In the genomic region with DNA sequence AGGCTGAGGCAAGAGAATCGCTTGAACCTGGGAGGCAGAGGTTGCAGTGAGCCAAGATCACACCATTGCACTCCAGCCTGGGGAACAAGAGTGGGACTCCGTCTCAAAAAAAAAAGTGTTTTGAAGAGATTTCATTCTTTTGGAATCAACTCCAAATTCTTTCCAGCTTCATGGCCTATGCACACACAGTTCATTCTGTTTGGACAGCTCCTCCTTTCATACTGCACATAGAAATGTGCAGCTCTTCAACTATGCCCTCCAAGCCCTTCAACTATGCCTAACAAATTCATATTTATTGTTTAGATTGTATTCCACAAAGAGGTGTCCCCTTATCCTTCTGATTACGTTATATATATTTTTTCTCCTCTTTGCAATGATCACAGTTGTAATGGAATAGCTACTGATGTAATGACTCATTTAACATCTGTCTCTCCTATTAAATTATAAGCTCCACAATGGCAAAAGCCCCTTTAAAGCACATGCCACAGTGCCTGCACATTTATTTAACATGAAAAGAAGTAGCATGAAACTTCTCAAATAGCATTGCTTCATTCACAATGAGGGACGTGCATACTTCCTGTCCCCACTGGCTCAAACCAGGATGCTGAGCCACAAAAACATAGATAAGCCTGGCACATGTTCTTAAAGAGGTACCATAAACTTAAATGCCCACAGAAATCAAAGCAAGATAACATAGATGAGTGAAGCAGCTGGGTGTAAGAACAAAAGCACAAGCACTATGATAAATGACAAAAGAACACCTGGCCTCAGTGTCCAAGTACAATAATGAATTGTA, we compare ENCODE assay signal across 1 cellular context.
TF ChIP-seq lines count a peak whose summit lies in the region.

No MANE protein-coding gene starts in this region.

TF ChIP-seq in GM12878, 131 proteins besides CTCF, POLR2A, EP300 and RAD21 (continued from another document):
- TF ChIP-seq NR2F1 (conservative IDR thresholded peaks at IDR 0.05) (no peak), CEBPB (IDR thresholded peaks at IDR 0.05; ENCODE audit: borderline replicate concordance in 1 of 2, low read depth in 2 of 2, low read length in 2 of 2) (no peak)
- TF ChIP-seq, protein P1, sequence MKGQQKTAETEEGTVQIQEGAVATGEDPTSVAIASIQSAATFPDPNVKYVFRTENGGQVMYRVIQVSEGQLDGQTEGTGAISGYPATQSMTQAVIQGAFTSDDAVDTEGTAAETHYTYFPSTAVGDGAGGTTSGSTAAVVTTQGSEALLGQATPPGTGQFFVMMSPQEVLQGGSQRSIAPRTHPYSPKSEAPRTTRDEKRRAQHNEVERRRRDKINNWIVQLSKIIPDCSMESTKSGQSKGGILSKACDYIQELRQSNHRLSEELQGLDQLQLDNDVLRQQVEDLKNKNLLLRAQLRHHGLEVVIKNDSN (IDR thresholded peaks at IDR 0.05; ENCODE audit: borderline replicate concordance, extremely low read length, insufficient read depth, low read depth, low read length): no peak
